Comparison of ENCODE assay signal across 2 cellular contexts in the genomic region with DNA sequence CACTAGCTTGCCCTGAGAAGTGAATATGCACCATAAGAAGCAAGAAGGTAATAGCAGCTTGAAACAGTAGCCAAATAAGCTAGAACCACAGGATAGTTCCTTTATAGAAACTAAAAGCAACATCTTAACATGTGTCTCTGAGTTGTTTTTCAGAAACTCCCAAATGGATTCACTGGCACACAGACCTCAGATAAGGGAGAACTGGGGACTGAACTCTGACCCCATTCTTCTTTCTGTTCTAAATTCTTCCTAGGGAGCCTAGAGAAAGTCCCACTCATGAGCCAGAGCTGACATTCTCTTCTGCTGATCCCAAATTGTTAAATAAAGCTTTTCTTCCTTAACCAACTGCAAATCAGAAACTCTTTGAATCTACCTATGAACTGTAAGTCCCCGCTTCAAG.
TF ChIP-seq lines count a peak whose summit lies in the region.

No MANE protein-coding gene starts in this region.

TF ChIP-seq in A549, 52 proteins besides CTCF, POLR2A, EP300 and RAD21:
- TF ChIP-seq RCOR1 (IDR thresholded peaks at IDR 0.05; ENCODE audit: low read depth, low read length): no peak
- no peak for TF ChIP-seq NR3C1 (IDR thresholded peaks at IDR 0.05)
- no peak for TF ChIP-seq HOXA7 (CRISPR knock-in tag; IDR thresholded peaks at IDR 0.05)
- TF ChIP-seq, protein P1, sequence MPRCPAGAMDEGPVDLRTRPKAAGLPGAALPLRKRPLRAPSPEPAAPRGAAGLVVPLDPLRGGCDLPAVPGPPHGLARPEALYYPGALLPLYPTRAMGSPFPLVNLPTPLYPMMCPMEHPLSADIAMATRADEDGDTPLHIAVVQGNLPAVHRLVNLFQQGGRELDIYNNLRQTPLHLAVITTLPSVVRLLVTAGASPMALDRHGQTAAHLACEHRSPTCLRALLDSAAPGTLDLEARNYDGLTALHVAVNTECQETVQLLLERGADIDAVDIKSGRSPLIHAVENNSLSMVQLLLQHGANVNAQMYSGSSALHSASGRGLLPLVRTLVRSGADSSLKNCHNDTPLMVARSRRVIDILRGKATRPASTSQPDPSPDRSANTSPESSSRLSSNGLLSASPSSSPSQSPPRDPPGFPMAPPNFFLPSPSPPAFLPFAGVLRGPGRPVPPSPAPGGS (IDR thresholded peaks at IDR 0.05): no peak
- no peak for TF ChIP-seq ZFP36 (IDR thresholded peaks at IDR 0.05; ENCODE audit: borderline replicate concordance, partially characterized antibody)
- TF ChIP-seq, protein P2, sequence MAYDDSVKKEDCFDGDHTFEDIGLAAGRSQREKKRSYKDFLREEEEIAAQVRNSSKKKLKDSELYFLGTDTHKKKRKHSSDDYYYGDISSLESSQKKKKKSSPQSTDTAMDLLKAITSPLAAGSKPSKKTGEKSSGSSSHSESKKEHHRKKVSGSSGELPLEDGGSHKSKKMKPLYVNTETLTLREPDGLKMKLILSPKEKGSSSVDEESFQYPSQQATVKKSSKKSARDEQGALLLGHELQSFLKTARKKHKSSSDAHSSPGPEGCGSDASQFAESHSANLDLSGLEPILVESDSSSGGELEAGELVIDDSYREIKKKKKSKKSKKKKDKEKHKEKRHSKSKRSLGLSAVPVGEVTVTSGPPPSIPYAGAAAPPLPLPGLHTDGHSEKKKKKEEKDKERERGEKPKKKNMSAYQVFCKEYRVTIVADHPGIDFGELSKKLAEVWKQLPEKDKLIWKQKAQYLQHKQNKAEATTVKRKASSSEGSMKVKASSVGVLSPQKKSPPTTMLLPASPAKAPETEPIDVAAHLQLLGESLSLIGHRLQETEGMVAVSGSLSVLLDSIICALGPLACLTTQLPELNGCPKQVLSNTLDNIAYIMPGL (CRISPR knock-in tag; IDR thresholded peaks at IDR 0.05; ENCODE audit: borderline replicate concordance): no peak
- no peak for TF ChIP-seq NFE2L2 (conservative IDR thresholded peaks at IDR 0.05; ENCODE audit: low read length)
- TF ChIP-seq, protein P3, sequence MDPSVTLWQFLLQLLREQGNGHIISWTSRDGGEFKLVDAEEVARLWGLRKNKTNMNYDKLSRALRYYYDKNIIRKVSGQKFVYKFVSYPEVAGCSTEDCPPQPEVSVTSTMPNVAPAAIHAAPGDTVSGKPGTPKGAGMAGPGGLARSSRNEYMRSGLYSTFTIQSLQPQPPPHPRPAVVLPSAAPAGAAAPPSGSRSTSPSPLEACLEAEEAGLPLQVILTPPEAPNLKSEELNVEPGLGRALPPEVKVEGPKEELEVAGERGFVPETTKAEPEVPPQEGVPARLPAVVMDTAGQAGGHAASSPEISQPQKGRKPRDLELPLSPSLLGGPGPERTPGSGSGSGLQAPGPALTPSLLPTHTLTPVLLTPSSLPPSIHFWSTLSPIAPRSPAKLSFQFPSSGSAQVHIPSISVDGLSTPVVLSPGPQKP (IDR thresholded peaks at IDR 0.05; ENCODE audit: low read depth, low read length): no peak
- no peak for TF ChIP-seq HOXB5 (CRISPR knock-in tag; IDR thresholded peaks at IDR 0.05)
- no peak for TF ChIP-seq FOSL2 (IDR thresholded peaks at IDR 0.05)
- TF ChIP-seq FOSL2 (CRISPR knock-in tag; IDR thresholded peaks at IDR 0.05): no peak
- no peak for TF ChIP-seq RNF2 (IDR thresholded peaks at IDR 0.05; ENCODE audit: borderline replicate concordance, low read depth)
- no peak for TF ChIP-seq GATA3 (IDR thresholded peaks at IDR 0.05; ENCODE audit: borderline replicate concordance)
- TF ChIP-seq RFX5 (IDR thresholded peaks at IDR 0.05): no peak
- TF ChIP-seq HEYL (CRISPR knock-in tag; IDR thresholded peaks at IDR 0.05): no peak
- no peak for TF ChIP-seq ZNF302 (CRISPR knock-in tag; IDR thresholded peaks at IDR 0.05)
- TF ChIP-seq EHMT2 (IDR thresholded peaks at IDR 0.05; ENCODE audit: low read depth): no peak
- TF ChIP-seq CHD2 (IDR thresholded peaks at IDR 0.05; ENCODE audit: low read length, partially characterized antibody): no peak
- TF ChIP-seq, protein P4, sequence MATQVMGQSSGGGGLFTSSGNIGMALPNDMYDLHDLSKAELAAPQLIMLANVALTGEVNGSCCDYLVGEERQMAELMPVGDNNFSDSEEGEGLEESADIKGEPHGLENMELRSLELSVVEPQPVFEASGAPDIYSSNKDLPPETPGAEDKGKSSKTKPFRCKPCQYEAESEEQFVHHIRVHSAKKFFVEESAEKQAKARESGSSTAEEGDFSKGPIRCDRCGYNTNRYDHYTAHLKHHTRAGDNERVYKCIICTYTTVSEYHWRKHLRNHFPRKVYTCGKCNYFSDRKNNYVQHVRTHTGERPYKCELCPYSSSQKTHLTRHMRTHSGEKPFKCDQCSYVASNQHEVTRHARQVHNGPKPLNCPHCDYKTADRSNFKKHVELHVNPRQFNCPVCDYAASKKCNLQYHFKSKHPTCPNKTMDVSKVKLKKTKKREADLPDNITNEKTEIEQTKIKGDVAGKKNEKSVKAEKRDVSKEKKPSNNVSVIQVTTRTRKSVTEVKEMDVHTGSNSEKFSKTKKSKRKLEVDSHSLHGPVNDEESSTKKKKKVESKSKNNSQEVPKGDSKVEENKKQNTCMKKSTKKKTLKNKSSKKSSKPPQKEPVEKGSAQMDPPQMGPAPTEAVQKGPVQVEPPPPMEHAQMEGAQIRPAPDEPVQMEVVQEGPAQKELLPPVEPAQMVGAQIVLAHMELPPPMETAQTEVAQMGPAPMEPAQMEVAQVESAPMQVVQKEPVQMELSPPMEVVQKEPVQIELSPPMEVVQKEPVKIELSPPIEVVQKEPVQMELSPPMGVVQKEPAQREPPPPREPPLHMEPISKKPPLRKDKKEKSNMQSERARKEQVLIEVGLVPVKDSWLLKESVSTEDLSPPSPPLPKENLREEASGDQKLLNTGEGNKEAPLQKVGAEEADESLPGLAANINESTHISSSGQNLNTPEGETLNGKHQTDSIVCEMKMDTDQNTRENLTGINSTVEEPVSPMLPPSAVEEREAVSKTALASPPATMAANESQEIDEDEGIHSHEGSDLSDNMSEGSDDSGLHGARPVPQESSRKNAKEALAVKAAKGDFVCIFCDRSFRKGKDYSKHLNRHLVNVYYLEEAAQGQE (IDR thresholded peaks at IDR 0.05): no peak

TF ChIP-seq in H1, 55 proteins besides CTCF, POLR2A, EP300 and RAD21:
- no peak for TF ChIP-seq CEBPB (IDR thresholded peaks at IDR 0.05; ENCODE audit: low read depth, low read length)
- TF ChIP-seq NANOG (IDR thresholded peaks at IDR 0.05; ENCODE audit: insufficient read depth, low read depth, low read length, poor library complexity, severe bottlenecking): no peak
- TF ChIP-seq POLR2AphosphoS5 (IDR thresholded peaks at IDR 0.05; ENCODE audit: low read depth, low read length): no peak
- no peak for TF ChIP-seq FOSL1 (IDR thresholded peaks at IDR 0.05; ENCODE audit: insufficient read depth, low read depth, low read length)
- no peak for TF ChIP-seq SP1 (IDR thresholded peaks at IDR 0.05; ENCODE audit: low read depth, low read length)
- TF ChIP-seq BRCA1 (IDR thresholded peaks at IDR 0.05; ENCODE audit: low read depth, low read length): no peak
- TF ChIP-seq, protein P5, sequence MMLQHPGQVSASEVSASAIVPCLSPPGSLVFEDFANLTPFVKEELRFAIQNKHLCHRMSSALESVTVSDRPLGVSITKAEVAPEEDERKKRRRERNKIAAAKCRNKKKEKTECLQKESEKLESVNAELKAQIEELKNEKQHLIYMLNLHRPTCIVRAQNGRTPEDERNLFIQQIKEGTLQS (IDR thresholded peaks at IDR 0.05; ENCODE audit: insufficient read depth, low read depth, low read length): no peak
- TF ChIP-seq, protein P6, sequence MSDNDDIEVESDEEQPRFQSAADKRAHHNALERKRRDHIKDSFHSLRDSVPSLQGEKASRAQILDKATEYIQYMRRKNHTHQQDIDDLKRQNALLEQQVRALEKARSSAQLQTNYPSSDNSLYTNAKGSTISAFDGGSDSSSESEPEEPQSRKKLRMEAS (IDR thresholded peaks at IDR 0.05): no peak
- no peak for TF ChIP-seq SRF (IDR thresholded peaks at IDR 0.05; ENCODE audit: low read depth, low read length)
- no peak for TF ChIP-seq KDM1A (IDR thresholded peaks at IDR 0.05; ENCODE audit: borderline replicate concordance, low read length)
- no peak for TF ChIP-seq SP4 (IDR thresholded peaks at IDR 0.05; ENCODE audit: low read length)
- TF ChIP-seq MAFK (IDR thresholded peaks at IDR 0.05; ENCODE audit: low read depth, low read length): no peak
- TF ChIP-seq YY1 (IDR thresholded peaks at IDR 0.05; ENCODE audit: low read depth, low read length): no peak
- TF ChIP-seq POU5F1 (IDR thresholded peaks at IDR 0.05; ENCODE audit: low read depth, low read length): no peak
- TF ChIP-seq SIX5 (IDR thresholded peaks at IDR 0.05; ENCODE audit: low read depth, low read length): no peak
- no peak for TF ChIP-seq BACH1 (IDR thresholded peaks at IDR 0.05; ENCODE audit: low read length)
- no peak for TF ChIP-seq EGR1 (IDR thresholded peaks at IDR 0.05; ENCODE audit: borderline replicate concordance, low read depth, low read length)
- TF ChIP-seq RFX5 (IDR thresholded peaks at IDR 0.05; ENCODE audit: borderline replicate concordance, low read depth, low read length): no peak
- TF ChIP-seq BCL11A (IDR thresholded peaks at IDR 0.05; ENCODE audit: low read depth in 2 of 2, low read length in 2 of 2): no peak
